8 cellular contexts compared by ENCODE assay signal in the genomic region with DNA sequence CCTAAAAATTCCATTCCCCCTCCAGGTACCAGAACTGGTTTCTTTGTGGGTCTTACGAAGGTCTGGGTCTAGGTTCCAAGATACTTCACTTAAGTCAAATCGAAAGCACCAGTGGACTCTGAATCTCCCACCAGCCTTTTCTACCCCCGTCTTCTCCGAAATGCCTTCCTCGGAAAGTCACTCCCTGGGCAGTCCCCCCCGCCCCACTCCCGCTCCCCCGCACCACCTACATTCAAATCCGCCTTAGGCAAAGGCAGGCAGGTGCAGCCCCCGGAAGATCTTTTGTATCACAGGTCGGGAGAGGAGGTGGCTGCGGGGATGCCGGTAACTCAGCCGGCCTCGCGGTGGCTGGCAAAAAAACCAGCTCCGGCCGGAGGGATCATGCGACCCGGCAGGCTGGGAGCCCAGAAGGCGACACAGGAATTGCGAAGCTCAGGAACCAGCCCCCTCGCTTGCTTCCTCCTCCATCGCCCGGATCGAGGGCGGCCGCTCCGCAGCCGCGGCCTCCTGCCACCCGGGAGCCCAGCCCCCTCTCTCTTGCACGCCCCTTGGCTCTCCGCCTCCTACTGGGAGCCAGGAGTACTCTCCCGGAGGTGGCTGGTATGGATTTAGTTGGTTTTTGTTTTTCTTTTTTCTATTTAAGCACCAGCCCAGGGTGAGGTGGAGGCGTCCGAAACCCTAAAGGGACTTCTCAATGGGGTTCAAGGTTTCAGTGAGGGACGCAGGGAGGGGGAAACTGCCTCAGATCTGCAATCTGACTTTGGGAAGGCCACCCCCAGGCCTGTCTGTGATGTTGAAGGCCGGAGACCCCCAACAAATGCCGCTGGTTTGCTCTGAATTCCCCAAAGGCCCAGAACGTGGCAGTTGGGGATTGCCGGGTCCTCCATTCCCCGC. TPM values are rescaled to one million over a fixed set of nuclear protein-coding genes. Genes with fewer than 3 reads are reported as not detected.
DNase-seq lines count a peak whose midpoint lies in the region; ATAC-seq and TF ChIP-seq lines count a peak whose summit lies in the region.

Gene BCL2L1, minus strand, starts transcription at position 481 of the 894 bp plus-strand sequence. CDS start 650 bp downstream, outside the sequence.

- DNase-seq in CD4-positive, CD25-positive, alpha-beta regulatory T cell = peak; percentile 54 to 92 (median 60)
- DNase-seq in NCI-H1092 treated with DMSO at 0.1 percent for 48 hours (lab: John Stamatoyannopoulos, UW) (peak; percentile 83), T-helper 1 cell (peak; percentile 26 to 79 (median 52)), cardiac septum (ENCODE audit: low spot score) (peak; percentile 91), posterior cingulate gyrus (peak; percentile 76 to 97 (median 82)), upper lobe of left lung (peak; percentile 85 to 94)

- H3K4me3 Mint-ChIP-seq in CD4-positive, CD25-positive, alpha-beta regulatory T cell = peak within 1 kb of the TSS; percentile 79 to 97 (median 96)

- no peaks in the 10 kb centered on the region for H3K27me3 Mint-ChIP-seq in CD4-positive, CD25-positive, alpha-beta regulatory T cell

- peak in 1 of 2 donors; percentile 11 for ATAC-seq in CD4-positive, CD25-positive, alpha-beta regulatory T cell (ENCODE audit: low read depth in 2 of 2)
- ATAC-seq in GM21723 (IDR thresholded peaks at IDR 0.05; ENCODE audit: unreplicated experiment) (peak; percentile 25), upper lobe of left lung (ENCODE audit: low FRiP score in 2 of 2) (peak; percentile 88)

- TF ChIP-seq EP300 in upper lobe of left lung (IDR thresholded peaks at IDR 0.05) = peak in 1 of 4 donors; percentile 40

- intact Hi-C loops in cardiac septum (cut with DNase I) = loop anchor here (1.0 to 5.0 kb wide), 3 partner anchors 10 to 150 kb away; no protein-coding TSS in a partner anchor
- intact Hi-C loops in posterior cingulate gyrus (cut with DNase I) = loop anchor here (1.0 to 5.0 kb wide), 3 partner anchors 52 to 150 kb away; no protein-coding TSS in a partner anchor

- H3K4me1 ChIP-seq in CD4-positive, CD25-positive, alpha-beta regulatory T cell (ENCODE audit: control insufficient read depth, insufficient read depth, low read length, poor library complexity, severe bottlenecking) = peaks cover 52% of the 10 kb centered on the region
- H3K4me1 ChIP-seq in upper lobe of left lung = peaks cover 23 to 30% (median 27%) of the 10 kb centered on the region in 4 donors

- H3K27ac Mint-ChIP-seq in CD4-positive, CD25-positive, alpha-beta regulatory T cell = peak within 1 kb of the TSS; percentile 88 to 97 (median 93)

- H3K9me3 Mint-ChIP-seq in CD4-positive, CD25-positive, alpha-beta regulatory T cell = no peaks in the 10 kb centered on the region

- WGBS in adipose tissue, 3 donors = 0 to 1% (median 1%) methylated on average over 42 to 43 of the region's 43 CpGs
- 0% methylated on average over 31 to 39 of the region's 43 CpGs for WGBS in upper lobe of left lung, 2 donors

- H3K27ac ChIP-seq in CD4-positive, CD25-positive, alpha-beta regulatory T cell (ENCODE audit: insufficient read depth, low read length, poor library complexity, severe bottlenecking) = peak within 1 kb of the TSS; percentile 95
- H3K27ac ChIP-seq in adipose tissue (ENCODE audit: low read depth, low read length) (peak within 1 kb of the TSS; percentile 96), upper lobe of left lung (peak within 1 kb of the TSS; percentile 99)

- peak; percentile 59 to 91 (median 86) for TF ChIP-seq CTCF in upper lobe of left lung (IDR thresholded peaks at IDR 0.05)

- H3K4me3 ChIP-seq in CD4-positive, CD25-positive, alpha-beta regulatory T cell (ENCODE audit: low read depth, low read length) = peak within 1 kb of the TSS; percentile 96
- H3K4me3 ChIP-seq in upper lobe of left lung = peak within 1 kb of the TSS; percentile 63 to 85 (median 72)

- H3K36me3 ChIP-seq in CD4-positive, CD25-positive, alpha-beta regulatory T cell (ENCODE audit: control insufficient read depth, insufficient read depth, low read length) = no peaks in the 10 kb centered on the region
- H3K36me3 ChIP-seq in upper lobe of left lung = peaks cover 0 to 27% (median 6%) of the 10 kb centered on the region in 4 donors

- no peaks in the 10 kb centered on the region for H3K27me3 ChIP-seq in CD4-positive, CD25-positive, alpha-beta regulatory T cell (ENCODE audit: control insufficient read depth, insufficient read depth, low read length)
- no peaks in the 10 kb centered on the region for H3K27me3 ChIP-seq in upper lobe of left lung

- peak in 3 of 4 donors; percentile 84 to 89 (median 85) for TF ChIP-seq POLR2A in upper lobe of left lung (IDR thresholded peaks at IDR 0.05)

- H3K36me3 Mint-ChIP-seq in CD4-positive, CD25-positive, alpha-beta regulatory T cell = peaks cover 12% of the 10 kb centered on the region

- peaks cover 14 to 47% (median 32%) of the 10 kb centered on the region in 4 donors for H3K4me1 Mint-ChIP-seq in CD4-positive, CD25-positive, alpha-beta regulatory T cell

- no peaks in the 10 kb centered on the region for H3K9me3 ChIP-seq in CD4-positive, CD25-positive, alpha-beta regulatory T cell (ENCODE audit: control insufficient read depth in 2 of 2, low read length in 2 of 2)
- H3K9me3 ChIP-seq in upper lobe of left lung = no peaks in the 10 kb centered on the region

RNA-seq across cellular contexts. Expression of gene BCL2L1, which starts in this region (rescaled TPM):
- 38.1 TPM for total RNA-seq in CD4-positive, CD25-positive, alpha-beta regulatory T cell
- 10 to 100 TPM; 15.5 to 19.6 (median 17.3) TPM for polyA plus RNA-seq in CD4-positive, CD25-positive, alpha-beta regulatory T cell
- polyA plus RNA-seq in adipose tissue = 10 to 100 TPM; 30.8 to 64.4 (median 63.7) TPM
- total RNA-seq in cardiac septum (42.5 TPM), upper lobe of left lung (100 to 1,000 TPM; 131 to 245 (median 182) TPM)
